Comparison of ENCODE assay signal across 13 cellular contexts in genomic region chr10:74040200-74041126, GRCh38. TPM values are rescaled to one million over a fixed set of nuclear protein-coding genes. Genes with fewer than 3 reads are reported as not detected.
DNase-seq lines count a peak whose midpoint lies in the region; ATAC-seq and TF ChIP-seq lines count a peak whose summit lies in the region.
"Had no signal": no experiment of that assay in that cellular context is flagged by ENCODE, and none has a peak within 500 bp of the region (broad histone marks: within the 10 kb centered on the region; RNA-seq: fewer than 3 reads in every experiment).

No MANE protein-coding gene starts in this region.

- peak overlapping the region in 5 of 7 donors; percentile 1 to 71 (median 10) for H3K27ac Mint-ChIP-seq in CD4-positive, alpha-beta memory T cell
- H3K27ac Mint-ChIP-seq in activated CD8-positive, alpha-beta memory T cell treated with anti-CD3 and anti-CD28 coated beads, Interleukin-2, amount 10 ng/mL, durations not matched to agents 7 days and 5 days, result no peak overlapping the region
- H3K27ac Mint-ChIP-seq: activated naive CD4-positive, alpha-beta T cell treated with anti-CD3 and anti-CD28 coated beads, Interleukin-2, amount 50 U/mL, for 72 hours had no signal

- no peak for ATAC-seq in activated CD8-positive, alpha-beta memory T cell treated with anti-CD3 and anti-CD28 coated beads, Interleukin-2, amount 10 ng/mL, durations not matched to agents 7 days and 5 days
- ATAC-seq: activated naive CD4-positive, alpha-beta T cell treated with anti-CD3 and anti-CD28 coated beads, Interleukin-2, amount 50 U/mL, for 72 hours had no signal

- H3K4me1 ChIP-seq in CD4-positive, alpha-beta memory T cell (ENCODE audit: insufficient read depth, low read length), result peaks cover 5% of the 10 kb centered on the region
- H3K4me1 ChIP-seq in hepatocyte (ENCODE audit: insufficient read depth) (no peaks in the 10 kb centered on the region), smooth muscle cell (ENCODE audit: low read depth) (peaks cover 3% of the 10 kb centered on the region)

- H2AFZ ChIP-seq in hepatocyte (no peak overlapping the region), smooth muscle cell (ENCODE audit: low read depth) (no peak overlapping the region)

- intact Hi-C loops in CD4-positive, alpha-beta memory T cell (cut with micrococcal nuclease), result no loop called here

- no peak for TF ChIP-seq POLR2A in NB4 (IDR thresholded peaks at IDR 0.05; ENCODE audit: extremely low read depth, insufficient read length)

- peaks cover 5% of the 10 kb centered on the region for H3K36me3 ChIP-seq in CD4-positive, alpha-beta memory T cell (ENCODE audit: insufficient read depth, low read length)
- H3K36me3 ChIP-seq in hepatocyte (replicated peaks; ENCODE audit: insufficient read depth, low read depth) (no peaks in the 10 kb centered on the region), smooth muscle cell (ENCODE audit: low read depth) (peaks cover 14% of the 10 kb centered on the region)

- POLR2A ChIA-PET in CD4-positive, alpha-beta memory T cell (lab: Charles Lee; ENCODE audit: partially characterized antibody), result no interaction called here

- H3K9me3 ChIP-seq in CD4-positive, alpha-beta memory T cell (ENCODE audit: control insufficient read depth in 1 of 2, low read length in 2 of 2), result no peaks in the 10 kb centered on the region
- H3K9me3 ChIP-seq in hepatocyte (ENCODE audit: low read depth) (no peaks in the 10 kb centered on the region), smooth muscle cell (replicated peaks; ENCODE audit: low read depth) (no peaks in the 10 kb centered on the region)
- H3K9me3 ChIP-seq: mucosa of descending colon had no signal

- no peak overlapping the region for H3K9ac ChIP-seq in smooth muscle cell (ENCODE audit: low read depth)

- H3K4me1 Mint-ChIP-seq in CD4-positive, alpha-beta memory T cell, result peaks cover 12 to 27% (median 12%) of the 10 kb centered on the region in 4 donors
- H3K4me1 Mint-ChIP-seq in activated CD8-positive, alpha-beta memory T cell treated with anti-CD3 and anti-CD28 coated beads, Interleukin-2, amount 10 ng/mL, durations not matched to agents 7 days and 5 days, result peaks cover 14% of the 10 kb centered on the region

- H3K4me3 Mint-ChIP-seq in CD4-positive, alpha-beta memory T cell, result no peak overlapping the region
- H3K4me3 Mint-ChIP-seq in activated CD8-positive, alpha-beta memory T cell treated with anti-CD3 and anti-CD28 coated beads, Interleukin-2, amount 10 ng/mL, durations not matched to agents 7 days and 5 days, result no peak overlapping the region

- no peaks in the 10 kb centered on the region for H3K27me3 ChIP-seq in CD4-positive, alpha-beta memory T cell (ENCODE audit: insufficient read depth, low read length)
- H3K27me3 ChIP-seq in hepatocyte, result no peaks in the 10 kb centered on the region
- no peaks in the 10 kb centered on the region for H3K27me3 ChIP-seq in smooth muscle cell (ENCODE audit: low read depth)

- H3K27ac ChIP-seq in CD4-positive, alpha-beta memory T cell (ENCODE audit: low read depth, low read length), result no peak overlapping the region
- H3K27ac ChIP-seq in hepatocyte (peak overlapping the region; percentile 38), smooth muscle cell (ENCODE audit: low read depth) (peak overlapping the region; percentile 23)

- peaks cover 50% of the 10 kb centered on the region for H3K79me2 ChIP-seq in hepatocyte
- peaks cover 99% of the 10 kb centered on the region for H3K79me2 ChIP-seq in smooth muscle cell (ENCODE audit: low read depth)

- peaks cover 14 to 21% of the 10 kb centered on the region in 2 donors for H3K36me3 Mint-ChIP-seq in CD4-positive, alpha-beta memory T cell
- peaks cover 6% of the 10 kb centered on the region for H3K36me3 Mint-ChIP-seq in activated CD8-positive, alpha-beta memory T cell treated with anti-CD3 and anti-CD28 coated beads, Interleukin-2, amount 10 ng/mL, durations not matched to agents 7 days and 5 days
- H3K36me3 Mint-ChIP-seq: activated naive CD4-positive, alpha-beta T cell treated with anti-CD3 and anti-CD28 coated beads, Interleukin-2, amount 50 U/mL, for 72 hours had no signal

- H3K27me3 Mint-ChIP-seq in CD4-positive, alpha-beta memory T cell, result no peaks in the 10 kb centered on the region
- no peaks in the 10 kb centered on the region for H3K27me3 Mint-ChIP-seq in activated CD8-positive, alpha-beta memory T cell treated with anti-CD3 and anti-CD28 coated beads, Interleukin-2, amount 10 ng/mL, durations not matched to agents 7 days and 5 days

- H4K20me1 ChIP-seq in hepatocyte (ENCODE audit: insufficient read depth, poor library complexity, severe bottlenecking) (no peaks in the 10 kb centered on the region), smooth muscle cell (ENCODE audit: low read depth) (peaks cover 100% of the 10 kb centered on the region)

- TF ChIP-seq CTCF in NB4 (IDR thresholded peaks at IDR 0.05; ENCODE audit: low read depth, low read length) (no peak), hepatocyte (IDR thresholded peaks at IDR 0.05; ENCODE audit: poor library complexity) (no peak), smooth muscle cell (IDR thresholded peaks at IDR 0.05; ENCODE audit: borderline replicate concordance, insufficient read depth, poor library complexity, severe bottlenecking) (no peak)

- no peak overlapping the region for H3K4me3 ChIP-seq in CD4-positive, alpha-beta memory T cell (ENCODE audit: low read length in 2 of 2)
- H3K4me3 ChIP-seq in NB4 (ENCODE audit: low read depth, low read length) (no peak overlapping the region), hepatocyte (no peak overlapping the region), smooth muscle cell (no peak overlapping the region)
- H3K4me3 ChIP-seq: mucosa of descending colon had no signal

- WGBS in hepatocyte (ENCODE audit: low lambda C conversion rate, missing lambda C conversion rate), result 63% methylated on average over 3 of the region's 3 CpGs
- 64% methylated on average over 3 of the region's 3 CpGs for WGBS in smooth muscle cell (ENCODE audit: low lambda C conversion rate)

- no peaks in the 10 kb centered on the region for H3K9me3 Mint-ChIP-seq in CD4-positive, alpha-beta memory T cell
- H3K9me3 Mint-ChIP-seq in activated CD8-positive, alpha-beta memory T cell treated with anti-CD3 and anti-CD28 coated beads, Interleukin-2, amount 10 ng/mL, durations not matched to agents 7 days and 5 days (ENCODE audit: low read depth), result no peaks in the 10 kb centered on the region
- H3K9me3 Mint-ChIP-seq: activated naive CD4-positive, alpha-beta T cell treated with anti-CD3 and anti-CD28 coated beads, Interleukin-2, amount 50 U/mL, for 72 hours had no signal

- H3K4me2 ChIP-seq in hepatocyte (no peak overlapping the region), smooth muscle cell (no peak overlapping the region)

- no peaks in the 10 kb centered on the region for H3K9me2 ChIP-seq in hepatocyte (replicated peaks; ENCODE audit: insufficient read depth)

- CTCF ChIA-PET in CD4-positive, alpha-beta memory T cell (lab: Charles Lee; ENCODE audit: partially characterized antibody), result interaction anchor here (0.7 to 1.8 kb wide), 6 partner anchors 21 to 154 kb away, joined by 3 to 4 read pairs (median 3); no protein-coding TSS in a partner anchor
- CTCF ChIA-PET in activated CD8-positive, alpha-beta memory T cell treated with anti-CD3 and anti-CD28 coated beads, Interleukin-2, amount 10 ng/mL, durations not matched to agents 7 days and 5 days (lab: Charles Lee), result interaction anchor here (0.9 kb wide), 2 partner anchors 10 to 192 kb away, joined by 3 read pairs; no protein-coding TSS in a partner anchor

- peaks cover 15% of the 10 kb centered on the region for H3F3A ChIP-seq in smooth muscle cell (ENCODE audit: low read depth)

- DNase-seq in CD4-positive, alpha-beta memory T cell, result no peak
- DNase-seq in NB4 (ENCODE audit: low read depth), result peak; percentile 29
- DNase-seq in hepatocyte (ENCODE audit: low spot score), result no peak
- DNase-seq in smooth muscle cell (lab: John Stamatoyannopoulos, UW; ENCODE audit: unreplicated experiment), result no peak
- DNase-seq in RPMI8226, result no peak
- no peak for DNase-seq in activated CD8-positive, alpha-beta memory T cell treated with anti-CD3 and anti-CD28 coated beads, Interleukin-2, amount 10 ng/mL, durations not matched to agents 7 days and 5 days
- DNase-seq in SIG-M5 (lab: John Stamatoyannopoulos, UW), result no peak
- no peak for DNase-seq in stimulated activated CD4-positive, alpha-beta T cell treated with anti-CD3 and anti-CD28 coated beads, Interleukin-4, amount 100 ng/mL, for 4 hours
- DNase-seq: COR-L47; MM.1S; mucosa of descending colon; stimulated activated naive CD4-positive, alpha-beta T cell treated with Interleukin-2 at 50 U/mL for 16 hours had no signal

RNA-seq across cellular contexts. Expression of gene VCL, which starts 42.5 kb away (rescaled TPM):
- total RNA-seq in CD4-positive, alpha-beta memory T cell, result 10 to 100 TPM; 29.6 TPM
- 10 to 100 TPM; 48.2 to 60.3 TPM for polyA plus RNA-seq in CD4-positive, alpha-beta memory T cell
- total RNA-seq in hepatocyte (77.3 and 93.4 TPM in 2 replicates), smooth muscle cell (187 and 190 TPM in 2 replicates)
- polyA plus RNA-seq in hepatocyte (60.8 and 64.0 TPM in 2 replicates), smooth muscle cell (128 TPM in 2 replicates)
- 10 to 100 TPM; 19.8 to 28.4 TPM for total RNA-seq in activated CD8-positive, alpha-beta memory T cell treated with anti-CD3 and anti-CD28 coated beads, Interleukin-2, amount 10 ng/mL, durations not matched to agents 7 days and 5 days
